Comparison of ENCODE assay signal across 2 cellular contexts in the genomic region with DNA sequence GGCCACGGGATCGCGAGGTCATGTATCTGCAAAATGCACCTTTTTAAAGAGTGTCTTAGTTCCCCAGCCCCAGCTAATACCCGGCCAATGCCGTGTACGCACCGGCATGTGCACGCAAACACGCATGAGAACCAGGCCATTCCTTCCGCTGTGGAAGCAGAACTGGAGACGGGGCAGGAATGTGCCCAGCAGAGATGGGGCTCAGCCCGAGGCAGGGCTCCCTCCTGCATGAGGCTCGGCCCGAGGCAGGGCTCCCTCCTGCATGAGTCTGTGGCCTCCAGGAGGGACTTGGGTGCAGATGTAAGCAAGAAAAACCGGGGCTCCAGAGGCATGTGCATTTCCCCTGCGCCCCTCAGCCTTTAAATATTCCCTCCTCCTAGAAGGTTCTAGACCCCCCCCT.
TF ChIP-seq lines count a peak whose summit lies in the region.

No MANE protein-coding gene starts in this region.

TF ChIP-seq in IMR-90, 13 proteins besides CTCF, POLR2A, EP300 and RAD21:
- TF ChIP-seq MAFK (IDR thresholded peaks at IDR 0.05; ENCODE audit: low read depth, low read length) = no peak
- no peak for TF ChIP-seq SMC3 (IDR thresholded peaks at IDR 0.05; ENCODE audit: low read depth, low read length)

TF ChIP-seq in H1, 55 proteins besides CTCF, POLR2A, EP300 and RAD21:
- TF ChIP-seq SP1 (IDR thresholded peaks at IDR 0.05; ENCODE audit: low read depth, low read length) (no peak), KDM1A (IDR thresholded peaks at IDR 0.05; ENCODE audit: borderline replicate concordance, low read length) (no peak), SRF (IDR thresholded peaks at IDR 0.05; ENCODE audit: low read depth, low read length) (no peak), KDM4A (IDR thresholded peaks at IDR 0.05; ENCODE audit: low read depth, low read length, severe bottlenecking) (no peak), TCF12 (IDR thresholded peaks at IDR 0.05; ENCODE audit: low read depth, low read length) (no peak), CHD1 (IDR thresholded peaks at IDR 0.05; ENCODE audit: low read depth, low read length) (no peak), BACH1 (IDR thresholded peaks at IDR 0.05; ENCODE audit: low read length) (no peak), SUZ12 (IDR thresholded peaks at IDR 0.05; ENCODE audit: low read length) (no peak), ASH2L (IDR thresholded peaks at IDR 0.05; ENCODE audit: low read length) (no peak), MAFK (IDR thresholded peaks at IDR 0.05; ENCODE audit: low read depth, low read length) (no peak)
